11 cellular contexts compared by ENCODE assay signal in genomic region chr10:78976825-78977760, GRCh38.
DNase-seq lines count a peak whose midpoint lies in the region; ATAC-seq and TF ChIP-seq lines count a peak whose summit lies in the region.
"Had no signal": no experiment of that assay in that cellular context is flagged by ENCODE, and none has a peak within 500 bp of the region (broad histone marks: within the 10 kb centered on the region; RNA-seq: fewer than 3 reads in every experiment).

No MANE protein-coding gene starts in this region.

- H3K27me3 Mint-ChIP-seq in activated naive CD4-positive, alpha-beta T cell treated with anti-CD3 and anti-CD28 coated beads, Interleukin-2, amount 50 U/mL, for 24 hours, result no peaks in the 10 kb centered on the region
- no peaks in the 10 kb centered on the region for H3K27me3 Mint-ChIP-seq in activated naive CD4-positive, alpha-beta T cell treated with anti-CD3 and anti-CD28 coated beads for 36 hours (ENCODE audit: low read depth)
- H3K27me3 Mint-ChIP-seq in activated naive CD8-positive, alpha-beta T cell treated with anti-CD3 and anti-CD28 coated beads, Interleukin-2, amount 50 U/mL, for 24 hours, result peaks cover 9% of the 10 kb centered on the region
- H3K27me3 Mint-ChIP-seq in mesothelial cell of epicardium (ENCODE audit: low read depth), result no peaks in the 10 kb centered on the region

- H3K27me3 ChIP-seq in thyroid gland, result no peaks in the 10 kb centered on the region

- H3K4me3 Mint-ChIP-seq in activated naive CD4-positive, alpha-beta T cell treated with anti-CD3 and anti-CD28 coated beads, Interleukin-2, amount 50 U/mL, for 24 hours, result no peak overlapping the region
- no peak overlapping the region for H3K4me3 Mint-ChIP-seq in activated naive CD4-positive, alpha-beta T cell treated with anti-CD3 and anti-CD28 coated beads for 36 hours
- no peak overlapping the region for H3K4me3 Mint-ChIP-seq in activated naive CD8-positive, alpha-beta T cell treated with anti-CD3 and anti-CD28 coated beads, Interleukin-2, amount 50 U/mL, for 24 hours
- H3K4me3 Mint-ChIP-seq in mesothelial cell of epicardium, result no peak overlapping the region

- H3K36me3 ChIP-seq in thyroid gland, result no peaks in the 10 kb centered on the region

- no peaks in the 10 kb centered on the region for H3K36me3 Mint-ChIP-seq in activated naive CD4-positive, alpha-beta T cell treated with anti-CD3 and anti-CD28 coated beads, Interleukin-2, amount 50 U/mL, for 24 hours
- no peaks in the 10 kb centered on the region for H3K36me3 Mint-ChIP-seq in activated naive CD4-positive, alpha-beta T cell treated with anti-CD3 and anti-CD28 coated beads for 36 hours (ENCODE audit: low read depth)
- H3K36me3 Mint-ChIP-seq in activated naive CD8-positive, alpha-beta T cell treated with anti-CD3 and anti-CD28 coated beads, Interleukin-2, amount 50 U/mL, for 24 hours (ENCODE audit: low read depth), result no peaks in the 10 kb centered on the region
- no peaks in the 10 kb centered on the region for H3K36me3 Mint-ChIP-seq in mesothelial cell of epicardium

- ATAC-seq in activated naive CD8-positive, alpha-beta T cell treated with anti-CD3 and anti-CD28 coated beads, Interleukin-2, amount 50 U/mL, for 24 hours, result no peak
- no peak for ATAC-seq in HG02938 (IDR thresholded peaks at IDR 0.05; ENCODE audit: unreplicated experiment)
- ATAC-seq in HG02623 (IDR thresholded peaks at IDR 0.05; ENCODE audit: unreplicated experiment), result no peak
- ATAC-seq: GM12878 had no signal

- H3K9me3 ChIP-seq in thyroid gland, result no peaks in the 10 kb centered on the region

- 94 to 95% methylated on average over 13 of the region's 13 CpGs for WGBS in thyroid gland, 2 donors

- no peak for TF ChIP-seq POLR2A in thyroid gland (IDR thresholded peaks at IDR 0.05)

- H3K27ac Mint-ChIP-seq in activated naive CD4-positive, alpha-beta T cell treated with anti-CD3 and anti-CD28 coated beads, Interleukin-2, amount 50 U/mL, for 24 hours, result peak overlapping the region; percentile 18
- no peak overlapping the region for H3K27ac Mint-ChIP-seq in activated naive CD4-positive, alpha-beta T cell treated with anti-CD3 and anti-CD28 coated beads for 36 hours
- H3K27ac Mint-ChIP-seq in activated naive CD8-positive, alpha-beta T cell treated with anti-CD3 and anti-CD28 coated beads, Interleukin-2, amount 50 U/mL, for 24 hours, result peak overlapping the region; percentile 67
- H3K27ac Mint-ChIP-seq in mesothelial cell of epicardium, result peak overlapping the region; percentile 35

- CTCF ChIA-PET in activated naive CD4-positive, alpha-beta T cell treated with anti-CD3 and anti-CD28 coated beads for 36 hours (lab: Charles Lee), result no interaction called here

- no peaks in the 10 kb centered on the region for H3K9me3 Mint-ChIP-seq in activated naive CD4-positive, alpha-beta T cell treated with anti-CD3 and anti-CD28 coated beads, Interleukin-2, amount 50 U/mL, for 24 hours
- H3K9me3 Mint-ChIP-seq in activated naive CD4-positive, alpha-beta T cell treated with anti-CD3 and anti-CD28 coated beads for 36 hours, result no peaks in the 10 kb centered on the region
- H3K9me3 Mint-ChIP-seq in activated naive CD8-positive, alpha-beta T cell treated with anti-CD3 and anti-CD28 coated beads, Interleukin-2, amount 50 U/mL, for 24 hours, result no peaks in the 10 kb centered on the region
- no peaks in the 10 kb centered on the region for H3K9me3 Mint-ChIP-seq in mesothelial cell of epicardium

- intact Hi-C loops in activated naive CD4-positive, alpha-beta T cell treated with anti-CD3 and anti-CD28 coated beads for 36 hours (cut with micrococcal nuclease), result loop anchor here (10.0 kb wide), 2 partner anchors 468 to 1478 kb away; partner anchors contain the start of genes TSPAN14 and ZCCHC24
- intact Hi-C loops in thyroid gland (cut with DNase I), result no loop called here

- H3K4me1 ChIP-seq in thyroid gland, result peaks cover 64 to 74% of the 10 kb centered on the region in 2 donors

- TF ChIP-seq CTCF in mesothelial cell of epicardium (IDR thresholded peaks at IDR 0.05; ENCODE audit: unreplicated experiment), result no peak
- TF ChIP-seq CTCF in thyroid gland (IDR thresholded peaks at IDR 0.05), result no peak

- no peak overlapping the region for H3K4me3 ChIP-seq in thyroid gland (replicated peaks in 1 of 3)
- H3K4me3 ChIP-seq: GM12878 had no signal

- H3K27ac ChIP-seq in thyroid gland, result peak overlapping the region; percentile 85 to 99 (median 94)

- peaks cover 39% of the 10 kb centered on the region for H3K4me1 Mint-ChIP-seq in activated naive CD4-positive, alpha-beta T cell treated with anti-CD3 and anti-CD28 coated beads, Interleukin-2, amount 50 U/mL, for 24 hours
- peaks cover 15% of the 10 kb centered on the region for H3K4me1 Mint-ChIP-seq in activated naive CD4-positive, alpha-beta T cell treated with anti-CD3 and anti-CD28 coated beads for 36 hours (ENCODE audit: low read depth)
- H3K4me1 Mint-ChIP-seq in activated naive CD8-positive, alpha-beta T cell treated with anti-CD3 and anti-CD28 coated beads, Interleukin-2, amount 50 U/mL, for 24 hours, result peaks cover 60% of the 10 kb centered on the region
- peaks cover 45% of the 10 kb centered on the region for H3K4me1 Mint-ChIP-seq in mesothelial cell of epicardium

- no peak for DNase-seq in activated naive CD4-positive, alpha-beta T cell treated with anti-CD3 and anti-CD28 coated beads for 36 hours
- DNase-seq in activated naive CD8-positive, alpha-beta T cell treated with anti-CD3 and anti-CD28 coated beads, Interleukin-2, amount 50 U/mL, for 24 hours, result no peak
- DNase-seq in mesothelial cell of epicardium (ENCODE audit: low spot score in 2 of 2, unreplicated experiment in 2 of 2) (no peak), thyroid gland (no peak), T-helper 2 cell (no peak)
- DNase-seq: DMS79, NCI-H345 had no signal
